2 cellular contexts compared by ENCODE assay signal in the genomic region with DNA sequence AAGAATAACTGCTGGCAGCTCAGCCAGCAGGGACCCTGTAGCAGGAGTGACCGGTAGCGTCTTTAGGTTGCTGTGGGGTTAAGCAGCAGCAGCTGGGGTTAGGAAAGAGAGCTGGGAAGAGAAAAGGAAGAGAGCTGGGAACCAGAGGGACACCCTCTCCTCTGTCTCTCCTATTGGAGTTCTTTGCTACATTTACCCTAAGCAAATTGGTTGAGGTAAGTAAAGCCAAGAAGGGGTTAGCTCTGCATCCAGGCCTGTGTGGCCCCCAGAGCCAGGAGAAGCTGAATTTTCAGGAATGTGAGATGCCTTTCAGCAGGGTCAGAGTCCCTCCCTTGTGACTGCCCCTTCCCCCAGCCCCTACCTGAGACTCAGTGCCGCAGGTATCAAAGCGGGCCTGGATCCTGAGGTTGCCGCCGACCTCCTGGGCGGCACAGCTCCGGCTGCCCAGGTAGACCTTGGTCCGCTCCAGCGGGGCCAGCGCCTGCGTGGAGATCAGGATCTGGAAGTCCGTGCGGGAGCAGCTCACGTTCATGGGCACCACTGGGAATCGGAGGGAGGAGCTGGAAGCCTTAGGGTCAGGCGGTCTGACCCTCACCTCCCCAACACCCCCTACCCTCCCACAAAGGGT.
TF ChIP-seq lines count a peak whose summit lies in the region.

No MANE protein-coding gene starts in this region.

TF ChIP-seq in SK-N-SH, 30 proteins besides CTCF, POLR2A, EP300 and RAD21:
- no peak for TF ChIP-seq TEAD4 (IDR thresholded peaks at IDR 0.05; ENCODE audit: borderline replicate concordance, insufficient read depth)
- TF ChIP-seq, protein P1, sequence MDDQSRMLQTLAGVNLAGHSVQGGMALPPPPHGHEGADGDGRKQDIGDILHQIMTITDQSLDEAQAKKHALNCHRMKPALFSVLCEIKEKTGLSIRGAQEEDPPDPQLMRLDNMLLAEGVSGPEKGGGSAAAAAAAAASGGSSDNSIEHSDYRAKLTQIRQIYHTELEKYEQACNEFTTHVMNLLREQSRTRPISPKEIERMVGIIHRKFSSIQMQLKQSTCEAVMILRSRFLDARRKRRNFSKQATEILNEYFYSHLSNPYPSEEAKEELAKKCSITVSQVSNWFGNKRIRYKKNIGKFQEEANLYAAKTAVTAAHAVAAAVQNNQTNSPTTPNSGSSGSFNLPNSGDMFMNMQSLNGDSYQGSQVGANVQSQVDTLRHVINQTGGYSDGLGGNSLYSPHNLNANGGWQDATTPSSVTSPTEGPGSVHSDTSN (IDR thresholded peaks at IDR 0.05), result no peak
- TF ChIP-seq FOSL2 (IDR thresholded peaks at IDR 0.05; ENCODE audit: borderline replicate concordance, low read depth), result no peak
- TF ChIP-seq, protein P2, sequence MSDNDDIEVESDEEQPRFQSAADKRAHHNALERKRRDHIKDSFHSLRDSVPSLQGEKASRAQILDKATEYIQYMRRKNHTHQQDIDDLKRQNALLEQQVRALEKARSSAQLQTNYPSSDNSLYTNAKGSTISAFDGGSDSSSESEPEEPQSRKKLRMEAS (IDR thresholded peaks at IDR 0.05; ENCODE audit: low read depth), result no peak
- TF ChIP-seq, protein P3, sequence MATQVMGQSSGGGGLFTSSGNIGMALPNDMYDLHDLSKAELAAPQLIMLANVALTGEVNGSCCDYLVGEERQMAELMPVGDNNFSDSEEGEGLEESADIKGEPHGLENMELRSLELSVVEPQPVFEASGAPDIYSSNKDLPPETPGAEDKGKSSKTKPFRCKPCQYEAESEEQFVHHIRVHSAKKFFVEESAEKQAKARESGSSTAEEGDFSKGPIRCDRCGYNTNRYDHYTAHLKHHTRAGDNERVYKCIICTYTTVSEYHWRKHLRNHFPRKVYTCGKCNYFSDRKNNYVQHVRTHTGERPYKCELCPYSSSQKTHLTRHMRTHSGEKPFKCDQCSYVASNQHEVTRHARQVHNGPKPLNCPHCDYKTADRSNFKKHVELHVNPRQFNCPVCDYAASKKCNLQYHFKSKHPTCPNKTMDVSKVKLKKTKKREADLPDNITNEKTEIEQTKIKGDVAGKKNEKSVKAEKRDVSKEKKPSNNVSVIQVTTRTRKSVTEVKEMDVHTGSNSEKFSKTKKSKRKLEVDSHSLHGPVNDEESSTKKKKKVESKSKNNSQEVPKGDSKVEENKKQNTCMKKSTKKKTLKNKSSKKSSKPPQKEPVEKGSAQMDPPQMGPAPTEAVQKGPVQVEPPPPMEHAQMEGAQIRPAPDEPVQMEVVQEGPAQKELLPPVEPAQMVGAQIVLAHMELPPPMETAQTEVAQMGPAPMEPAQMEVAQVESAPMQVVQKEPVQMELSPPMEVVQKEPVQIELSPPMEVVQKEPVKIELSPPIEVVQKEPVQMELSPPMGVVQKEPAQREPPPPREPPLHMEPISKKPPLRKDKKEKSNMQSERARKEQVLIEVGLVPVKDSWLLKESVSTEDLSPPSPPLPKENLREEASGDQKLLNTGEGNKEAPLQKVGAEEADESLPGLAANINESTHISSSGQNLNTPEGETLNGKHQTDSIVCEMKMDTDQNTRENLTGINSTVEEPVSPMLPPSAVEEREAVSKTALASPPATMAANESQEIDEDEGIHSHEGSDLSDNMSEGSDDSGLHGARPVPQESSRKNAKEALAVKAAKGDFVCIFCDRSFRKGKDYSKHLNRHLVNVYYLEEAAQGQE (IDR thresholded peaks at IDR 0.05; ENCODE audit: low read depth, low read length), result no peak
TF ChIP-seq in SK-N-SH: peak in this region for 0.

TF ChIP-seq in SK-N-SH treated with all-trans-retinoic acid at 6 μM for 48 hours, 23 proteins besides CTCF, POLR2A, EP300 and RAD21:
- TF ChIP-seq CSDC2 (CRISPR knock-in tag; IDR thresholded peaks at IDR 0.05) (no peak), ISL1 (CRISPR knock-in tag; IDR thresholded peaks at IDR 0.05) (no peak), ZNF565 (CRISPR knock-in tag; conservative IDR thresholded peaks at IDR 0.05; ENCODE audit: low read depth) (no peak), ESRRG (CRISPR knock-in tag; IDR thresholded peaks at IDR 0.05) (no peak), TOX (CRISPR knock-in tag; IDR thresholded peaks at IDR 0.05; ENCODE audit: borderline replicate concordance) (no peak), RARB (CRISPR knock-in tag; IDR thresholded peaks at IDR 0.05) (no peak), PPARA (CRISPR knock-in tag; IDR thresholded peaks at IDR 0.05; ENCODE audit: borderline replicate concordance) (no peak), SNAI2 (CRISPR knock-in tag; IDR thresholded peaks at IDR 0.05) (no peak)
